16 cellular contexts compared by ENCODE assay signal in genomic region chr1:79460773-79461436, GRCh38.
DNase-seq lines count a peak whose midpoint lies in the region; ATAC-seq, FAIRE-seq and TF ChIP-seq lines count a peak whose summit lies in the region.
"Had no signal": no experiment of that assay in that cellular context is flagged by ENCODE, and none has a peak within 500 bp of the region (broad histone marks: within the 10 kb centered on the region; RNA-seq: fewer than 3 reads in every experiment).

No MANE protein-coding gene starts in this region.

- H3K4me3 Mint-ChIP-seq in neural progenitor cell: no peak overlapping the region
- H3K4me3 Mint-ChIP-seq: WTC11 had no signal

- no TSS peak for BruUV-seq in endothelial cell of umbilical vein (replicated peaks; lab: Mats Ljungman, UMichigan)

- peak; percentile 24 for FAIRE-seq in endothelial cell of umbilical vein (lab: Jason Lieb, UNC)
- FAIRE-seq: D721Med, HepG2 had no signal

- no peaks in the 10 kb centered on the region for H3F3A ChIP-seq in neural progenitor cell (ENCODE audit: low read depth)

- peaks cover 3% of the 10 kb centered on the region for H3K27me3 Mint-ChIP-seq in neural progenitor cell (ENCODE audit: insufficient read depth, low read depth)

- peaks cover 3% of the 10 kb centered on the region for H3K9me3 Mint-ChIP-seq in neural progenitor cell

- H3K9ac ChIP-seq in endothelial cell of umbilical vein (replicated peaks; ENCODE audit: extremely low read depth, insufficient read depth, low read length) (no peak overlapping the region), neural progenitor cell (no peak overlapping the region)

- H3K9me3 ChIP-seq in endothelial cell of umbilical vein (replicated peaks; ENCODE audit: control insufficient read depth, insufficient read depth, low read length) (no peaks in the 10 kb centered on the region), gastrocnemius medialis (no peaks in the 10 kb centered on the region), neural progenitor cell (ENCODE audit: low read depth) (no peaks in the 10 kb centered on the region)
- H3K9me3 ChIP-seq: mucosa of descending colon, right atrium auricular region had no signal

- in situ Hi-C loops in gastrocnemius medialis (cut with MboI; ENCODE audit: low sequenced_read_pairs in 4 of 4): no loop called here

- H3K4me3 ChIP-seq in endothelial cell of umbilical vein (replicated peaks in 1 of 3; ENCODE audit: insufficient read depth in 1 of 3, low read depth in 1 of 3, low read length in 3 of 3): no peak overlapping the region
- H3K4me3 ChIP-seq in gastrocnemius medialis: no peak overlapping the region
- no peak overlapping the region for H3K4me3 ChIP-seq in neural progenitor cell
- H3K4me3 ChIP-seq: mucosa of descending colon, right atrium auricular region had no signal

- dilution Hi-C loops in endothelial cell of umbilical vein (cut with MboI; ENCODE audit: extremely low pct_ligation_motif_present, low sequenced_read_pairs): no loop called here

- H3K9me1 ChIP-seq in endothelial cell of umbilical vein (replicated peaks; ENCODE audit: control insufficient read depth, extremely low read depth, insufficient read depth, low read length): no peaks in the 10 kb centered on the region

- TF ChIP-seq POLR2A in endothelial cell of umbilical vein (IDR thresholded peaks at IDR 0.05; ENCODE audit: low read depth, low read length): no peak
- no peak for TF ChIP-seq POLR2A in gastrocnemius medialis (IDR thresholded peaks at IDR 0.05)

- POLR2A ChIA-PET in endothelial cell of umbilical vein (lab: Charles Lee): no interaction called here

- H3K27me3 ChIP-seq in endothelial cell of umbilical vein (ENCODE audit: control insufficient read depth in 2 of 2, insufficient read depth in 2 of 2, low read length in 2 of 2): no peaks in the 10 kb centered on the region
- no peaks in the 10 kb centered on the region for H3K27me3 ChIP-seq in gastrocnemius medialis
- H3K27me3 ChIP-seq in neural progenitor cell: no peaks in the 10 kb centered on the region
- H3K27me3 ChIP-seq: right atrium auricular region had no signal

- H3K4me1 ChIP-seq in endothelial cell of umbilical vein (ENCODE audit: control insufficient read depth, extremely low read depth, insufficient read depth, low read length) (no peaks in the 10 kb centered on the region), gastrocnemius medialis (no peaks in the 10 kb centered on the region), neural progenitor cell (no peaks in the 10 kb centered on the region)
- H3K4me1 ChIP-seq: right atrium auricular region had no signal

- H3K36me3 Mint-ChIP-seq in neural progenitor cell: no peaks in the 10 kb centered on the region

- H3K27ac ChIP-seq in endothelial cell of umbilical vein (ENCODE audit: insufficient read depth, low read depth, low read length): no peak overlapping the region
- H3K27ac ChIP-seq in gastrocnemius medialis: no peak overlapping the region
- H3K27ac ChIP-seq in neural progenitor cell: no peak overlapping the region
- H3K27ac ChIP-seq: right atrium auricular region had no signal

- H3K4me1 Mint-ChIP-seq in neural progenitor cell: no peaks in the 10 kb centered on the region

- no peak overlapping the region for H3K27ac Mint-ChIP-seq in neural progenitor cell
- H3K27ac Mint-ChIP-seq: WTC11 had no signal

- H3K36me3 ChIP-seq in endothelial cell of umbilical vein (ENCODE audit: control insufficient read depth in 2 of 2, extremely low read depth in 1 of 2, insufficient read depth in 2 of 2, low read length in 2 of 2) (no peaks in the 10 kb centered on the region), gastrocnemius medialis (no peaks in the 10 kb centered on the region), neural progenitor cell (no peaks in the 10 kb centered on the region)
- H3K36me3 ChIP-seq: right atrium auricular region had no signal

- intact Hi-C loops in endothelial cell of umbilical vein (cut with micrococcal nuclease): no loop called here
- intact Hi-C loops in gastrocnemius medialis (cut with DNase I; ENCODE audit: low total_unique reads): no loop called here

- DNase-seq in endothelial cell of umbilical vein (ENCODE audit: low read depth, low spot score) (no peak), hippocampal formation (lab: John Stamatoyannopoulos, UW) (no peak), gastrocnemius medialis (no peak), neural progenitor cell (ENCODE audit: low spot score) (no peak)
- DNase-seq: caudate nucleus, mucosa of descending colon, NCI-H187, trophoblast cell had no signal

- CTCF ChIA-PET in endothelial cell of umbilical vein (lab: Charles Lee): no interaction called here

- H3K4me2 ChIP-seq in endothelial cell of umbilical vein (ENCODE audit: insufficient read depth, low read length) (no peak overlapping the region), neural progenitor cell (no peak overlapping the region)

- TF ChIP-seq CTCF in endothelial cell of umbilical vein (IDR thresholded peaks at IDR 0.05; ENCODE audit: extremely low read depth in 1 of 2, insufficient read depth in 1 of 2, low read depth in 1 of 2, low read length in 2 of 2): no peak
- TF ChIP-seq CTCF in gastrocnemius medialis (IDR thresholded peaks at IDR 0.05 in 4 of 5, conservative IDR thresholded peaks at IDR 0.05 in 1 of 5): no peak
- TF ChIP-seq CTCF in neural progenitor cell (IDR thresholded peaks at IDR 0.05): no peak

- ATAC-seq in GM19035 (IDR thresholded peaks at IDR 0.05; ENCODE audit: unreplicated experiment) (peak; percentile 99), GM21717 (IDR thresholded peaks at IDR 0.05; ENCODE audit: unreplicated experiment) (peak; percentile 99), HG03103 (IDR thresholded peaks at IDR 0.05; ENCODE audit: low read depth, unreplicated experiment) (peak; percentile 99), gastrocnemius medialis (no peak)
- ATAC-seq: esophagus mucosa, HepG2, mucosa of descending colon, WTC11 had no signal

- H3K79me2 ChIP-seq in endothelial cell of umbilical vein (ENCODE audit: control insufficient read depth, insufficient read depth, low read length): no peaks in the 10 kb centered on the region
- no peaks in the 10 kb centered on the region for H3K79me2 ChIP-seq in neural progenitor cell (ENCODE audit: low read depth)

- no peak overlapping the region for H2AFZ ChIP-seq in endothelial cell of umbilical vein (ENCODE audit: low read depth, low read length)
- H2AFZ ChIP-seq in neural progenitor cell (replicated peaks): no peak overlapping the region

- H4K20me1 ChIP-seq in endothelial cell of umbilical vein (replicated peaks; ENCODE audit: control insufficient read depth, extremely low read depth, insufficient read depth, low read length): no peaks in the 10 kb centered on the region
- H4K20me1 ChIP-seq in neural progenitor cell (ENCODE audit: low read depth): no peaks in the 10 kb centered on the region

TF ChIP-seq in endothelial cell of umbilical vein, 7 proteins besides CTCF, POLR2A, EP300 and RAD21:
- TF ChIP-seq FOS (IDR thresholded peaks at IDR 0.05; ENCODE audit: borderline replicate concordance, insufficient read depth, low read length): no peak
- no peak for TF ChIP-seq GATA2 (IDR thresholded peaks at IDR 0.05; ENCODE audit: insufficient read depth, insufficient read length, low read depth, low read length)
- no peak for TF ChIP-seq MAX (IDR thresholded peaks at IDR 0.05; ENCODE audit: insufficient read depth, insufficient read length)
- no peak for TF ChIP-seq MYC (IDR thresholded peaks at IDR 0.05; ENCODE audit: low read depth, low read length)
- no peak for TF ChIP-seq POLR2AphosphoS5 (IDR thresholded peaks at IDR 0.05; ENCODE audit: insufficient read depth, low read depth, low read length)
- no peak for TF ChIP-seq JUN (IDR thresholded peaks at IDR 0.05; ENCODE audit: borderline replicate concordance, insufficient read depth, insufficient read length, low read depth)
TF ChIP-seq in endothelial cell of umbilical vein: peak in this region for 0.

Comparison
In these comparisons a context has a peak if more than half of its experiments do, and no peak if none do; other contexts are left out.
1. ATAC-seq: peak in GM19035 (single experiment), GM21717 (single experiment) and HG03103 (single experiment); none in gastrocnemius medialis (0 of 2).